Comparison of ENCODE assay signal across 8 cellular contexts in the genomic region with DNA sequence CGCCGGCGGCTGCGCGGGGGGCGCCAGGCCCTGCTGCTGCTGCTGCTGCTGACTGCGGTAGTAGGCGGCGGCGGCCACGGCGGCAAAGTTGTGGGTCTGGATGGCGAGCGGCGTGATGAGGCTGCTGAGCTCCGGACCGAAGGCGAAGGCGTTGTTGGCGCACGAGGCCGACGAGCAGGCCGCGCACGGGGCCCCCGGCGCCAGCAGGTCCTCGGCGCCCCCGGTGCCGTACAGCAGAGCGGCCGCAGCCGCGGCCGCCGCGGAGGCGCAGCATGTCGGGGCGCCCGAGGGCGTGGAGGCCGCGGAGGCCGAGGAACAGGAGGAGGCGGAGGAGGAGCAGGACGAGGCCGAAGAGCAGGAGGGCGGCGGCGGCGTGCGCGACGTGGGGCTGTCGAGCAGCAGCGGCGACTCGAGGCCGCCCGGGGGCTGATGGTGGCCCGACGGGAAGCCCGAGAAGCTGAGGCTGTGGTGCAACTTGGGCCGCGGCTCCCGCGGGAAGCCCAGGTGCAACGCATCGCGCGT. TPM values are rescaled to one million over a fixed set of nuclear protein-coding genes. Genes with fewer than 3 reads are reported as not detected.
DNase-seq lines count a peak whose midpoint lies in the region; ATAC-seq, FAIRE-seq and TF ChIP-seq lines count a peak whose summit lies in the region.

No MANE protein-coding gene starts in this region.

- H3K4me1 ChIP-seq in HCT116 (ENCODE audit: control insufficient read depth in 1 of 2, insufficient read depth in 2 of 2, low read length in 2 of 2) (peaks cover 46 to 61% of the 10 kb centered on the region in 2 experiments), endodermal cell (ENCODE audit: control insufficient read depth, insufficient read depth, low read length) (peaks cover 29% of the 10 kb centered on the region)

- FAIRE-seq in GM19239 (lab: Jason Lieb, UNC) (no peak), D721Med (lab: Jason Lieb, UNC) (no peak)

- no peak for TF ChIP-seq EP300 in neural cell (conservative IDR thresholded peaks at IDR 0.05; ENCODE audit: poor library complexity, severe bottlenecking)

- CTCF ChIA-PET in HCT116 (lab: Charles Lee) (interaction anchor here (0.6 to 3.1 kb wide), 3 partner anchors 250 to 279 kb away, joined by 3 to 8 read pairs (median 4); no protein-coding TSS in a partner anchor), activated B cell treated with CpG ODN at 0.5 μM for 24 hours (lab: Charles Lee) (interaction anchor here (0.9 to 12.6 kb wide), 6 partner anchors 8 to 259 kb away, joined by 3 to 336 read pairs (median 8); no protein-coding TSS in a partner anchor)

- H3K4me3 ChIP-seq in HCT116 (replicated peaks in 1 of 2; ENCODE audit: low read depth in 1 of 2, low read length in 2 of 2) = peak overlapping the region in 1 of 2 experiments; percentile 84; a peak in 1 of 4 replicates
- peak overlapping the region; percentile 85 for H3K4me3 ChIP-seq in endodermal cell (ENCODE audit: low read length)
- peak overlapping the region; percentile 60 for H3K4me3 ChIP-seq in neural cell (ENCODE audit: low read length)

- H3F3A ChIP-seq in neural cell (ENCODE audit: insufficient read depth, low read length, poor library complexity, severe bottlenecking) = peaks cover 6% of the 10 kb centered on the region

- TF ChIP-seq CTCF in HCT116 (IDR thresholded peaks at IDR 0.05 in 2 of 3, conservative IDR thresholded peaks at IDR 0.05 in 1 of 3; ENCODE audit: borderline replicate concordance in 1 of 3, insufficient read depth in 1 of 3, low read depth in 2 of 3, low read length in 2 of 3) (no peak), activated B cell treated with CpG ODN at 0.5 μM for 24 hours (IDR thresholded peaks at IDR 0.05) (no peak), endodermal cell (conservative IDR thresholded peaks at IDR 0.05) (no peak), neural cell (IDR thresholded peaks at IDR 0.05; ENCODE audit: poor library complexity, severe bottlenecking) (no peak), D721Med (IDR thresholded peaks at IDR 0.05; ENCODE audit: insufficient read depth, missing control alignments) (no peak)

- RAD21 ChIA-PET in HCT116 (lab: Charles Lee; ENCODE audit: low non-redundant PET in 1 of 2, low total read pairs in 2 of 2, uncharacterized antibody in 2 of 2, unreplicated experiment in 2 of 2) = no interaction called here

- peaks cover 2% of the 10 kb centered on the region for H3K27me3 Mint-ChIP-seq in activated B cell treated with CpG ODN at 0.5 μM for 24 hours
- H3K27me3 Mint-ChIP-seq in endodermal cell (ENCODE audit: insufficient read depth) = no peaks in the 10 kb centered on the region

- peaks cover 48% of the 10 kb centered on the region for H3K79me2 ChIP-seq in HCT116 (ENCODE audit: insufficient read depth, low read length)
- H3K79me2 ChIP-seq in neural cell (replicated peaks; ENCODE audit: insufficient read depth, low read length) = peaks cover 9% of the 10 kb centered on the region

- TF ChIP-seq POLR2A in HCT116 (IDR thresholded peaks at IDR 0.05; ENCODE audit: borderline replicate concordance, extremely low read depth, insufficient read depth, insufficient read length) = no peak

- peak overlapping the region; percentile 95 for H3K27ac Mint-ChIP-seq in activated B cell treated with CpG ODN at 0.5 μM for 24 hours
- no peak overlapping the region for H3K27ac Mint-ChIP-seq in endodermal cell

- H3K9me3 Mint-ChIP-seq in activated B cell treated with CpG ODN at 0.5 μM for 24 hours (no peaks in the 10 kb centered on the region), endodermal cell (no peaks in the 10 kb centered on the region)

- 9 to 12% methylated on average over 38 to 74 of the region's 74 CpGs for WGBS in endodermal cell (ENCODE audit: insufficient coverage in 1 of 2, insufficient read length in 1 of 2), 2 experiments

- no peaks in the 10 kb centered on the region for H3K9me3 ChIP-seq in HCT116 (ENCODE audit: control insufficient read depth in 1 of 2, insufficient read depth in 1 of 2, low read depth in 1 of 2, low read length in 2 of 2)
- H3K9me3 ChIP-seq in endodermal cell (ENCODE audit: control insufficient read depth, low read length) = no peaks in the 10 kb centered on the region
- peaks cover 8% of the 10 kb centered on the region for H3K9me3 ChIP-seq in neural cell (ENCODE audit: low read length)

- H3K4me3 Mint-ChIP-seq in activated B cell treated with CpG ODN at 0.5 μM for 24 hours (peak overlapping the region; percentile 95), endodermal cell (peak overlapping the region; percentile 87)

- no peaks in the 10 kb centered on the region for H3K9me2 ChIP-seq in HCT116 (ENCODE audit: insufficient read depth)
- no peaks in the 10 kb centered on the region for H3K9me2 ChIP-seq in neural cell (ENCODE audit: insufficient read depth, low read length)

- BruUV-seq in HCT116 (replicated peaks; lab: Mats Ljungman, UMichigan) = no TSS peak

- H3K27me3 ChIP-seq in HCT116 (ENCODE audit: insufficient read depth, low read length) = no peaks in the 10 kb centered on the region
- no peaks in the 10 kb centered on the region for H3K27me3 ChIP-seq in endodermal cell (ENCODE audit: control insufficient read depth, insufficient read depth, low read length, poor library complexity, severe bottlenecking)
- H3K27me3 ChIP-seq in neural cell (ENCODE audit: insufficient read depth, low read depth, low read length) = peaks cover 46% of the 10 kb centered on the region

- peak overlapping the region; percentile 96; the same call in 1 of the 2 replicates for H3K9ac ChIP-seq in HCT116 (ENCODE audit: low read length)
- no peak overlapping the region for H3K9ac ChIP-seq in endodermal cell (ENCODE audit: extremely low read depth, low read length, poor library complexity, severe bottlenecking)
- peak overlapping the region; percentile 44 for H3K9ac ChIP-seq in neural cell (ENCODE audit: low read length)

- no peaks in the 10 kb centered on the region for H4K20me1 ChIP-seq in HCT116 (ENCODE audit: insufficient read depth)
- no peaks in the 10 kb centered on the region for H4K20me1 ChIP-seq in neural cell (ENCODE audit: insufficient read depth)

- H2AFZ ChIP-seq in HCT116 (ENCODE audit: low read depth, low read length, poor library complexity, severe bottlenecking) (no peak overlapping the region), neural cell (ENCODE audit: low read depth, low read length) (no peak overlapping the region)

- H3K4me1 Mint-ChIP-seq in activated B cell treated with CpG ODN at 0.5 μM for 24 hours (peaks cover 62% of the 10 kb centered on the region), endodermal cell (peaks cover 49% of the 10 kb centered on the region)

- ATAC-seq in HCT116 (no peak), activated B cell treated with CpG ODN at 0.5 μM for 24 hours (ENCODE audit: low read depth) (no peak)

- H3K36me3 Mint-ChIP-seq in activated B cell treated with CpG ODN at 0.5 μM for 24 hours (ENCODE audit: low read depth) (peaks cover 34% of the 10 kb centered on the region), endodermal cell (ENCODE audit: low read depth) (peaks cover 18% of the 10 kb centered on the region)

- POLR2A ChIA-PET in HCT116 (lab: Charles Lee) (interaction anchor here (0.7 kb wide), 1 partner anchor 272 kb away, joined by 3 read pairs; no protein-coding TSS in a partner anchor), activated B cell treated with CpG ODN at 0.5 μM for 24 hours (lab: Charles Lee) (interaction anchor here (0.7 to 13.9 kb wide), 11 partner anchors 8 to 414 kb away, joined by 3 to 561 read pairs (median 4); no protein-coding TSS in a partner anchor)

- no peak for DNase-seq in HCT116 (ENCODE audit: low read depth, low spot score)
- no peak for DNase-seq in activated B cell treated with CpG ODN at 0.5 μM for 24 hours
- peak; percentile 66 for DNase-seq in endodermal cell
- DNase-seq in mucosa of gallbladder (ENCODE audit: low spot score) = no peak
- DNase-seq in GM19239 (ENCODE audit: insufficient read length, low spot score) = no peak
- no peak for DNase-seq in D721Med (ENCODE audit: insufficient read length, low spot score)
- DNase-seq in NCI-H82 (lab: John Stamatoyannopoulos, UW) = no peak

- peak overlapping the region; percentile 92 for H3K4me2 ChIP-seq in HCT116 (ENCODE audit: low read length)
- no peak overlapping the region for H3K4me2 ChIP-seq in neural cell (ENCODE audit: low read length)

- H3K27ac ChIP-seq in HCT116 (ENCODE audit: low read depth, low read length) (peak overlapping the region; percentile 96), endodermal cell (ENCODE audit: low read depth, low read length) (peak overlapping the region; percentile 26), neural cell (ENCODE audit: low read length) (no peak overlapping the region)

- H3K36me3 ChIP-seq in HCT116 (ENCODE audit: control insufficient read depth in 1 of 2, insufficient read depth in 2 of 2, low read length in 2 of 2) (peaks cover 10 to 12% of the 10 kb centered on the region in 2 experiments; a peak in 3 of 4 replicates), endodermal cell (ENCODE audit: control insufficient read depth, insufficient read depth, low read length) (peaks cover 18% of the 10 kb centered on the region), neural cell (ENCODE audit: insufficient read depth, low read length) (no peaks in the 10 kb centered on the region)

- TF ChIP-seq RAD21 in HCT116 (IDR thresholded peaks at IDR 0.05; ENCODE audit: low read depth) (no peak), neural cell (conservative IDR thresholded peaks at IDR 0.05) (no peak)

- intact Hi-C loops in HCT116 (cut with micrococcal nuclease) (loop anchor here (5.0 kb wide), 3 partner anchors 47 to 318 kb away; no protein-coding TSS in a partner anchor), activated B cell treated with CpG ODN at 0.5 μM for 24 hours (cut with micrococcal nuclease) (no loop called here)

TF ChIP-seq in HCT116, 20 proteins besides CTCF, POLR2A, EP300 and RAD21 (continues in another document):
- no peak for TF ChIP-seq ELF1 (IDR thresholded peaks at IDR 0.05; ENCODE audit: borderline replicate concordance, low read depth)

TF ChIP-seq in neural cell, 6 proteins besides CTCF, POLR2A, EP300 and RAD21 (continues in another document):
- TF ChIP-seq EZH2 (IDR thresholded peaks at IDR 0.05; ENCODE audit: borderline replicate concordance, insufficient read depth, low read length, poor library complexity, severe bottlenecking) = peak; percentile 11

RNA-seq across cellular contexts. Expression of gene ZFP36L2, which starts 1.8 kb away (rescaled TPM):
- total RNA-seq in HCT116 (2021; ENCODE audit: unreplicated experiment) = 30.3 TPM
- 15.7 and 29.3 TPM in 2 replicates for polyA plus RNA-seq in HCT116 (2012)
- 56.7 and 62.1 TPM in 2 replicates for total RNA-seq in activated B cell treated with CpG ODN at 0.5 μM for 24 hours
- 100 to 1,000 TPM in 1 of 2 donors, 10 to 100 TPM in 1; 77.1 to 114 TPM for total RNA-seq in endodermal cell
- 59.2 TPM for polyA plus RNA-seq in endodermal cell (2013, experiment 1 of 2)
- 48.7 TPM for polyA plus RNA-seq in endodermal cell (2013, experiment 2 of 2)
- 0.33 and 0.92 TPM in 2 replicates for polyA plus RNA-seq in neural cell
- 0.49 and 0.58 TPM in 2 replicates for polyA minus RNA-seq in neural cell
- total RNA-seq in mucosa of gallbladder = 209 TPM
